In genomic region chr17:47839899-47840741, GRCh38 we compare ENCODE assay signal across 7 cellular contexts. TPM values are rescaled to one million over a fixed set of nuclear protein-coding genes. Genes with fewer than 3 reads are reported as not detected.
DNase-seq lines count a peak whose midpoint lies in the region; ATAC-seq, FAIRE-seq and TF ChIP-seq lines count a peak whose summit lies in the region.

No MANE protein-coding gene starts in this region.

- peaks cover 25 to 44% of the 10 kb centered on the region in 2 experiments for H3K4me1 ChIP-seq in HCT116 (ENCODE audit: control insufficient read depth in 1 of 2, insufficient read depth in 2 of 2, low read length in 2 of 2)

- peaks cover 7 to 13% of the 10 kb centered on the region in 2 donors for H3K27me3 Mint-ChIP-seq in T-cell
- peaks cover 4% of the 10 kb centered on the region for H3K27me3 Mint-ChIP-seq in glutamatergic neuron (ENCODE audit: unreplicated experiment)

- peak overlapping the region; percentile 92 for H2AFZ ChIP-seq in HCT116 (ENCODE audit: low read depth, low read length, poor library complexity, severe bottlenecking)

- H3K4me3 ChIP-seq in HCT116 (replicated peaks in 1 of 2; ENCODE audit: low read depth in 1 of 2, low read length in 2 of 2) = peak overlapping the region; percentile 94 to 98
- peak overlapping the region; percentile 43 to 81 (median 76) for H3K4me3 ChIP-seq in skin epidermis

- H3K9me3 Mint-ChIP-seq in T-cell (no peaks in the 10 kb centered on the region), glutamatergic neuron (ENCODE audit: unreplicated experiment) (no peaks in the 10 kb centered on the region)

- BruUV-seq in HCT116 (replicated peaks; lab: Mats Ljungman, UMichigan) = no TSS peak

- POLR2A ChIA-PET in HCT116 (lab: Charles Lee) (interaction anchor here (1.2 to 3.5 kb wide), 7 partner anchors 9 to 55 kb away, joined by 3 to 24 read pairs (median 6); partner anchors contain the start of genes LRRC46, MRPL10, SP2 and SP6), T-cell (lab: Charles Lee) (interaction anchor here (0.6 to 1.6 kb wide), 2 partner anchors 54 to 84 kb away, joined by 4 to 5 read pairs; no protein-coding TSS in a partner anchor)

- CTCF ChIA-PET in HCT116 (lab: Charles Lee) (interaction anchor here (0.7 to 12.6 kb wide), 13 partner anchors 9 to 186 kb away, joined by 3 to 393 read pairs (median 6); partner anchors contain the start of genes CDK5RAP3, LRRC46, MRPL10 and OSBPL7), T-cell (lab: Charles Lee) (interaction anchor here (0.6 to 3.2 kb wide), 11 partner anchors 9 to 181 kb away, joined by 3 to 27 read pairs (median 4); partner anchors contain the start of genes CDK5RAP3 (in 1 of the 2), LRRC46 (in 1 of the 2), MRPL10 (in 1 of the 2) and PNPO (in 1 of the 2))

- H3K36me3 Mint-ChIP-seq in T-cell (peaks cover 2% of the 10 kb centered on the region), glutamatergic neuron (ENCODE audit: unreplicated experiment) (no peaks in the 10 kb centered on the region)

- H3K27me3 ChIP-seq in HCT116 (ENCODE audit: insufficient read depth, low read length) = no peaks in the 10 kb centered on the region

- TF ChIP-seq POLR2A in HCT116 (IDR thresholded peaks at IDR 0.05; ENCODE audit: borderline replicate concordance, extremely low read depth, insufficient read depth, insufficient read length) (no peak), GM12891 (IDR thresholded peaks at IDR 0.05; ENCODE audit: low read depth, low read length) (no peak)

- TF ChIP-seq RAD21 in HCT116 (IDR thresholded peaks at IDR 0.05; ENCODE audit: low read depth) = no peak

- FAIRE-seq in GM12891 (lab: Jason Lieb, UNC) = no peak

- peak overlapping the region in 1 of 2 donors; percentile 93 for H3K27ac Mint-ChIP-seq in T-cell
- H3K27ac Mint-ChIP-seq in glutamatergic neuron (ENCODE audit: unreplicated experiment) = peak overlapping the region; percentile 62

- H4K20me1 ChIP-seq in HCT116 (ENCODE audit: insufficient read depth) = no peaks in the 10 kb centered on the region

- no peak for ATAC-seq in HCT116
- ATAC-seq in T-cell (replicated peaks in 1 of 4) = no peak
- ATAC-seq in HG03520 (IDR thresholded peaks at IDR 0.05; ENCODE audit: unreplicated experiment) = no peak
- no peak for ATAC-seq in GM21529 (IDR thresholded peaks at IDR 0.05; ENCODE audit: unreplicated experiment)

- H3K4me2 ChIP-seq in HCT116 (ENCODE audit: low read length) = peak overlapping the region; percentile 97

- DNase-seq in HCT116 (ENCODE audit: low read depth, low spot score) (no peak), T-cell (no peak), glutamatergic neuron (no peak), GM12891 (ENCODE audit: insufficient read length, low spot score) (no peak)

- no peaks in the 10 kb centered on the region for H3K9me2 ChIP-seq in HCT116 (ENCODE audit: insufficient read depth)

- H3K4me3 Mint-ChIP-seq in T-cell (peak overlapping the region; percentile 94 to 96 (median 96)), glutamatergic neuron (ENCODE audit: unreplicated experiment) (peak overlapping the region; percentile 89)

- H3K9ac ChIP-seq in HCT116 (ENCODE audit: low read length) = peak overlapping the region; percentile 82

- peaks cover 6% of the 10 kb centered on the region; the same call in 1 of the 2 replicates for H3K79me2 ChIP-seq in HCT116 (ENCODE audit: insufficient read depth, low read length)

- intact Hi-C loops in HCT116 (cut with micrococcal nuclease) = loop anchor here (1.0 to 5.0 kb wide), 2 partner anchors 64 to 292 kb away; no protein-coding TSS in a partner anchor

- peaks cover 36 to 43% (median 39%) of the 10 kb centered on the region in 3 donors for H3K4me1 Mint-ChIP-seq in T-cell
- peaks cover 7% of the 10 kb centered on the region for H3K4me1 Mint-ChIP-seq in glutamatergic neuron (ENCODE audit: low read depth, unreplicated experiment)

- RAD21 ChIA-PET in HCT116 (lab: Charles Lee; ENCODE audit: low non-redundant PET in 1 of 2, low total read pairs in 2 of 2, uncharacterized antibody in 2 of 2, unreplicated experiment in 2 of 2) = interaction anchor here (0.6 to 4.5 kb wide), 8 partner anchors 9 to 178 kb away, joined by 3 to 43 read pairs (median 4); partner anchors contain the start of genes LRRC46 (in 1 of the 2), MRPL10 (in 1 of the 2) and SP2 (in 1 of the 2)

- TF ChIP-seq CTCF in HCT116 (IDR thresholded peaks at IDR 0.05 in 2 of 3, conservative IDR thresholded peaks at IDR 0.05 in 1 of 3; ENCODE audit: borderline replicate concordance in 1 of 3, insufficient read depth in 1 of 3, low read depth in 2 of 3, low read length in 2 of 3) (no peak), glutamatergic neuron (IDR thresholded peaks at IDR 0.05; ENCODE audit: partially characterized antibody, unreplicated experiment) (no peak)

- no peaks in the 10 kb centered on the region for H3K9me3 ChIP-seq in HCT116 (ENCODE audit: control insufficient read depth in 1 of 2, insufficient read depth in 1 of 2, low read depth in 1 of 2, low read length in 2 of 2)

- H3K36me3 ChIP-seq in HCT116 (ENCODE audit: control insufficient read depth in 1 of 2, insufficient read depth in 2 of 2, low read length in 2 of 2) = peaks cover 0 to 12% of the 10 kb centered on the region in 2 experiments; a peak in 1 of 4 replicates

- H3K27ac ChIP-seq in HCT116 (ENCODE audit: low read depth, low read length) = peak overlapping the region; percentile 69
- H3K27ac ChIP-seq in skin epidermis = peak overlapping the region in 19 of 21 experiments; percentile 8 to 86 (median 77)

TF ChIP-seq in HCT116, 20 proteins besides CTCF, POLR2A, EP300 and RAD21 (continues in another document):
- TF ChIP-seq ZNF274 (IDR thresholded peaks at IDR 0.05; ENCODE audit: low read depth, low read length) (no peak), CEBPB (IDR thresholded peaks at IDR 0.05; ENCODE audit: low read depth) (no peak), ELF1 (IDR thresholded peaks at IDR 0.05; ENCODE audit: borderline replicate concordance, low read depth) (no peak), EZH2 (IDR thresholded peaks at IDR 0.05) (no peak), JUND (IDR thresholded peaks at IDR 0.05) (no peak), POLR2AphosphoS5 (IDR thresholded peaks at IDR 0.05; ENCODE audit: low read depth, low read length) (no peak)
- TF ChIP-seq, protein P1, sequence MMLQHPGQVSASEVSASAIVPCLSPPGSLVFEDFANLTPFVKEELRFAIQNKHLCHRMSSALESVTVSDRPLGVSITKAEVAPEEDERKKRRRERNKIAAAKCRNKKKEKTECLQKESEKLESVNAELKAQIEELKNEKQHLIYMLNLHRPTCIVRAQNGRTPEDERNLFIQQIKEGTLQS (IDR thresholded peaks at IDR 0.05) = no peak
- TF ChIP-seq, protein P2, sequence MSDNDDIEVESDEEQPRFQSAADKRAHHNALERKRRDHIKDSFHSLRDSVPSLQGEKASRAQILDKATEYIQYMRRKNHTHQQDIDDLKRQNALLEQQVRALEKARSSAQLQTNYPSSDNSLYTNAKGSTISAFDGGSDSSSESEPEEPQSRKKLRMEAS (IDR thresholded peaks at IDR 0.05) = no peak

TF ChIP-seq in GM12891, 5 proteins besides CTCF, POLR2A, EP300 and RAD21:
- TF ChIP-seq PAX5 (IDR thresholded peaks at IDR 0.05; ENCODE audit: insufficient read depth, low read length, severe bottlenecking) (no peak), POU2F2 (IDR thresholded peaks at IDR 0.05; ENCODE audit: low read depth, low read length) (no peak), TAF1 (IDR thresholded peaks at IDR 0.05; ENCODE audit: low read depth, low read length) (no peak), POLR2AphosphoS5 (IDR thresholded peaks at IDR 0.05; ENCODE audit: low read depth, low read length) (no peak), SPI1 (IDR thresholded peaks at IDR 0.05; ENCODE audit: low read depth, low read length) (no peak)

RNA-seq across cellular contexts. Expression of gene SCRN2, which starts 1.0 kb away (rescaled TPM):
- total RNA-seq in HCT116 (2021; ENCODE audit: unreplicated experiment) (53.2 TPM), T-cell (10 to 100 TPM; 27.0 to 44.3 (median 40.6) TPM), glutamatergic neuron (ENCODE audit: unreplicated experiment) (39.1 TPM)
- polyA plus RNA-seq in HCT116 (2012) = 55.9 and 58.2 TPM in 2 replicates
- polyA plus RNA-seq in GM12891 (2012; ENCODE audit: low read depth, missing spikeins) = 21.0 TPM

RNA-seq across cellular contexts. Expression of gene LRRC46, which starts 8.7 kb away (rescaled TPM):
- total RNA-seq in HCT116 (2021; ENCODE audit: unreplicated experiment) (0.76 TPM), T-cell (1 to 10 TPM in 2 of 5 donors, under 1 TPM in 3; 0.20 to 1.0 (median 0.88) TPM), glutamatergic neuron (ENCODE audit: unreplicated experiment) (1.3 TPM)
- 1.2 and 1.6 TPM in 2 replicates for polyA plus RNA-seq in HCT116 (2012)
- 0.56 TPM for polyA plus RNA-seq in GM12891 (2012; ENCODE audit: low read depth, missing spikeins)

RNA-seq across cellular contexts. Expression of gene MRPL10, which starts 8.8 kb away (rescaled TPM):
- total RNA-seq in HCT116 (2021; ENCODE audit: unreplicated experiment) (112 TPM), T-cell (10 to 100 TPM; 34.1 to 60.1 (median 41.6) TPM), glutamatergic neuron (ENCODE audit: unreplicated experiment) (38.7 TPM)
- 162 and 165 TPM in 2 replicates for polyA plus RNA-seq in HCT116 (2012)
- 40.8 TPM for polyA plus RNA-seq in GM12891 (2012; ENCODE audit: low read depth, missing spikeins)

RNA-seq across cellular contexts. Expression of gene SP6, which starts 10.8 kb away (rescaled TPM):
- total RNA-seq in HCT116 (2021; ENCODE audit: unreplicated experiment) (10.8 TPM), T-cell (under 1 TPM; 0.10 to 0.26 (median 0.13) TPM), glutamatergic neuron (ENCODE audit: unreplicated experiment) (1.7 TPM)
- 5.9 and 6.0 TPM in 2 replicates for polyA plus RNA-seq in HCT116 (2012)
- 0.09 TPM for polyA plus RNA-seq in GM12891 (2012; ENCODE audit: low read depth, missing spikeins)

RNA-seq across cellular contexts. Expression of gene OSBPL7, which starts 18.5 kb away (rescaled TPM):
- 20.5 TPM for total RNA-seq in HCT116 (2021; ENCODE audit: unreplicated experiment)
- 16.4 and 20.5 TPM in 2 replicates for polyA plus RNA-seq in HCT116 (2012)
- total RNA-seq in T-cell = 10 to 100 TPM; 40.4 to 57.1 (median 43.9) TPM
- total RNA-seq in glutamatergic neuron (ENCODE audit: unreplicated experiment) = 30.0 TPM
- 8.6 TPM for polyA plus RNA-seq in GM12891 (2012; ENCODE audit: low read depth, missing spikeins)
